Comparison of ENCODE assay signal across 9 cellular contexts in genomic region chr19:46413262-46414031, GRCh38. TPM values are rescaled to one million over a fixed set of nuclear protein-coding genes. Genes with fewer than 3 reads are reported as not detected.
DNase-seq lines count a peak whose midpoint lies in the region; ATAC-seq and TF ChIP-seq lines count a peak whose summit lies in the region.
"Had no signal": no experiment of that assay in that cellular context is flagged by ENCODE, and none has a peak within 500 bp of the region (broad histone marks: within the 10 kb centered on the region; RNA-seq: fewer than 3 reads in every experiment).

A gene with protein sequence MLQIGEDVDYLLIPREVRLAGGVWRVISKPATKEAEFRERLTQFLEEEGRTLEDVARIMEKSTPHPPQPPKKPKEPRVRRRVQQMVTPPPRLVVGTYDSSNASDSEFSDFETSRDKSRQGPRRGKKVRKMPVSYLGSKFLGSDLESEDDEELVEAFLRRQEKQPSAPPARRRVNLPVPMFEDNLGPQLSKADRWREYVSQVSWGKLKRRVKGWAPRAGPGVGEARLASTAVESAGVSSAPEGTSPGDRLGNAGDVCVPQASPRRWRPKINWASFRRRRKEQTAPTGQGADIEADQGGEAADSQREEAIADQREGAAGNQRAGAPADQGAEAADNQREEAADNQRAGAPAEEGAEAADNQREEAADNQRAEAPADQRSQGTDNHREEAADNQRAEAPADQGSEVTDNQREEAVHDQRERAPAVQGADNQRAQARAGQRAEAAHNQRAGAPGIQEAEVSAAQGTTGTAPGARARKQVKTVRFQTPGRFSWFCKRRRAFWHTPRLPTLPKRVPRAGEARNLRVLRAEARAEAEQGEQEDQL (minus strand): TSS chr19:46413564. CDS start chr19:46412810, 754 bp downstream.

- ATAC-seq in mucosa of descending colon (peak; percentile 68), HG03520 (IDR thresholded peaks at IDR 0.05; ENCODE audit: unreplicated experiment) (no peak), HG03565 (IDR thresholded peaks at IDR 0.05; ENCODE audit: unreplicated experiment) (no peak)

- H3K79me2 ChIP-seq in ACC112 (ENCODE audit: control insufficient read depth, insufficient read depth, low read length, unreplicated experiment): peaks cover 8% of the 10 kb centered on the region

- H3K4me1 ChIP-seq in ACC112 (ENCODE audit: control insufficient read depth, insufficient read depth, low read length, unreplicated experiment) (peaks cover 4% of the 10 kb centered on the region), mucosa of descending colon (ENCODE audit: low read depth) (peaks cover 8% of the 10 kb centered on the region)

- POLR2A ChIA-PET in GM10248 (lab: Yijun Ruan, JAX): no interaction called here

- no peak within 1 kb of the TSS for H2AFZ ChIP-seq in ACC112 (ENCODE audit: low read length, unreplicated experiment)

- H3K36me3 ChIP-seq in ACC112 (ENCODE audit: insufficient read depth, low read length): no peaks in the 10 kb centered on the region
- H3K36me3 ChIP-seq in mucosa of descending colon (ENCODE audit: low read depth): no peaks in the 10 kb centered on the region

- CTCF ChIA-PET in GM10248 (lab: Yijun Ruan, JAX): interaction anchor here (0.8 to 1.0 kb wide), 2 partner anchors 11 to 101 kb away, joined by 3 read pairs; no protein-coding TSS in a partner anchor

- peaks cover 12% of the 10 kb centered on the region; the same call in 1 of the 2 replicates for H3K27me3 ChIP-seq in ACC112 (ENCODE audit: insufficient read depth, low read length)

- peak within 1 kb of the TSS; percentile 77 for H3K4me3 ChIP-seq in ACC112 (ENCODE audit: low read depth, low read length)
- H3K4me3 ChIP-seq in mucosa of descending colon: no peak within 1 kb of the TSS

- no peak within 1 kb of the TSS for H3K27ac ChIP-seq in ACC112 (ENCODE audit: low read depth, low read length)
- peak within 1 kb of the TSS; percentile 37 for H3K27ac ChIP-seq in epithelial cell of prostate
- H3K27ac ChIP-seq: C4-2B had no signal

- TF ChIP-seq CTCF in mucosa of descending colon (IDR thresholded peaks at IDR 0.05) (no peak), GM10248 (IDR thresholded peaks at IDR 0.05; ENCODE audit: control extremely low read depth, extremely low read depth, low read depth, missing control alignments) (no peak)

- intact Hi-C loops in mucosa of descending colon (cut with DNase I, micrococcal nuclease): no loop called here

- no peaks in the 10 kb centered on the region for H3K9me3 ChIP-seq in mucosa of descending colon

- DNase-seq in NCI-H2227 (lab: John Stamatoyannopoulos, UW; ENCODE audit: unreplicated experiment): peak; percentile 81
- DNase-seq in epithelial cell of prostate (ENCODE audit: low read depth, low spot score): peak; percentile 22
- peak; percentile 37 to 69 (median 51) for DNase-seq in mucosa of descending colon
- no peak for DNase-seq in SHP77 (lab: John Stamatoyannopoulos, UW)
- DNase-seq in GM10248 (ENCODE audit: extremely low spot score): no peak

RNA-seq across cellular contexts. Expression of the gene that starts here (rescaled TPM):
- total RNA-seq in mucosa of descending colon: 1 to 10 TPM in 2 of 3 donors, under 1 TPM in 1; 0.75 to 3.4 (median 1.7) TPM

Comparison
In these comparisons a context has a peak if more than half of its experiments do, and no peak if none do; other contexts are left out.
1. DNase-seq: peak in NCI-H2227 (single experiment), epithelial cell of prostate (single experiment) and mucosa of descending colon (3 of 3); none in SHP77 (0 of 2) and GM10248 (single experiment).